ENCODE assay signal across 1 cellular context in the genomic region with DNA sequence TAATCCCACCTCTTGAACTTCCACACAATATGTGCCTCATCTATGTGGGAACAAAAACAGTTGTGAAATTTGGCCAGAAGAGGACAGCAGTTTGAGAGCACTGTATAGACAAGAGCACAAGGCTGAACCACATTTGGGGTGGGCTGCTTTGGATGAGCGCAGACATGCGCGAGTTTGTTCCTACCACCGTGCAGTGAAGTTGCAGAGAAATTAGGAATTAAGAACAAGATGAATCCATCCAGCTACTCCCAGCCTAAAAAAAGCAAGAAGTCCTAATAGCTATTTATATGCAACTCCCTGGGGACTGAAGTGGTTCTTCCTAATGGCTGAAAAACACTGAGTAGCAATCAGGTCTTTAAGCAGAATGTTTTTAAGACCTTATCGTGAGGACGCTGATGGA.
TF ChIP-seq lines count a peak whose summit lies in the region.

No MANE protein-coding gene starts in this region.

TF ChIP-seq in IMR-90, 13 proteins besides CTCF, POLR2A, EP300 and RAD21:
- no peak for TF ChIP-seq RCOR1 (IDR thresholded peaks at IDR 0.05; ENCODE audit: insufficient replicate concordance, low read length)
- no peak for TF ChIP-seq FOS (IDR thresholded peaks at IDR 0.05; ENCODE audit: low read depth, low read length)
- TF ChIP-seq CEBPB (IDR thresholded peaks at IDR 0.05; ENCODE audit: low read depth, low read length) = no peak
- TF ChIP-seq, protein P1, sequence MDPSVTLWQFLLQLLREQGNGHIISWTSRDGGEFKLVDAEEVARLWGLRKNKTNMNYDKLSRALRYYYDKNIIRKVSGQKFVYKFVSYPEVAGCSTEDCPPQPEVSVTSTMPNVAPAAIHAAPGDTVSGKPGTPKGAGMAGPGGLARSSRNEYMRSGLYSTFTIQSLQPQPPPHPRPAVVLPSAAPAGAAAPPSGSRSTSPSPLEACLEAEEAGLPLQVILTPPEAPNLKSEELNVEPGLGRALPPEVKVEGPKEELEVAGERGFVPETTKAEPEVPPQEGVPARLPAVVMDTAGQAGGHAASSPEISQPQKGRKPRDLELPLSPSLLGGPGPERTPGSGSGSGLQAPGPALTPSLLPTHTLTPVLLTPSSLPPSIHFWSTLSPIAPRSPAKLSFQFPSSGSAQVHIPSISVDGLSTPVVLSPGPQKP (IDR thresholded peaks at IDR 0.05; ENCODE audit: borderline replicate concordance, low read depth, low read length) = no peak
- no peak for TF ChIP-seq MAFK (IDR thresholded peaks at IDR 0.05; ENCODE audit: low read depth, low read length)
- TF ChIP-seq SMC3 (IDR thresholded peaks at IDR 0.05; ENCODE audit: low read depth, low read length) = no peak
- no peak for TF ChIP-seq BHLHE40 (IDR thresholded peaks at IDR 0.05; ENCODE audit: low read depth, low read length)
- no peak for TF ChIP-seq CHD1 (IDR thresholded peaks at IDR 0.05; ENCODE audit: low read depth, low read length)
- no peak for TF ChIP-seq MXI1 (IDR thresholded peaks at IDR 0.05; ENCODE audit: borderline replicate concordance, low read depth, low read length)
- TF ChIP-seq MAZ (IDR thresholded peaks at IDR 0.05; ENCODE audit: borderline replicate concordance, low read depth, low read length) = no peak
- no peak for TF ChIP-seq USF2 (IDR thresholded peaks at IDR 0.05; ENCODE audit: low read depth, low read length)
- no peak for TF ChIP-seq NFE2L2 (IDR thresholded peaks at IDR 0.05; ENCODE audit: low read depth, low read length)
- TF ChIP-seq RFX5 (IDR thresholded peaks at IDR 0.05; ENCODE audit: low read depth, low read length) = no peak
